Comparison of ENCODE assay signal across 7 cellular contexts in the genomic region with DNA sequence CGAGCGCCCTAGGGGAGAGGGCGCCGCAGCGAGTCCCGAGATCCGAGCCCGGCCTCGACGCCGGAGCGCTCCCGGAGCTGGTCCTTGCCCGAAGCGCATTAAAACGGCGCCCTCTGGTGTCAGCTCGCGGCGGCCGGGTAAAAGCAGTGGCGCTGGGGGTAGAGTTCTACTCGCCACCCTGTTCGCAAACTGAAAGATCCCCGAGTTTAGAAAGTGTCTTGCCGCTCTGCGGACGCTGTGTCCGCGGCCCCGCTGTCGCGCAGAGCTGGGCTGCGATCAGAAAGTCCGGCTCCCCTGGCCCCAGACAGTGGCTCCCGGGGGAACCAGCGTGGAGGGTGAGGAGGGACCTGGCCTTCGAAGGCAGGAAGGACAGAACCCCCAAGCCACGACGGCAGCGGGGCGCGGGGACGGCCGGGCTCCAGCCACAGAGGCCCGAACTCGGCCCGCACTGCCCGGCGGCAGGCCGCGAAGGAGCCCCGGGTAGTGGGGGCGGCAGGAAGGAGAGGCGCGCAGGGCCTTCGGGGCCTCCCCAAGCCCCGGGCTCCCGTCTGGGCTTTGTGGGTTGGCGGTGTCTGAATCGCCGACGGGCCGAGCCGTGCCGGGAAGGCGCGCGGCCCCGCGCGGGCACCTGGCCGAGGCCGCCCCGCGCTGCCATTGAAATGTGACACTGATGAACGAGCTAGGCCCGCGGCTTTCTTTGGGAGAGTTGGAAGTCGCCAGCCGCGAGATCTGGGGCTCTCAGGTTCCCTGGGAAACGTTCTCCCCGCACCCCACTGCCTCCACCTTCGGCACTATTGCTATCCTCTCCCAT. TPM values are rescaled to one million over a fixed set of nuclear protein-coding genes. Genes with fewer than 3 reads are reported as not detected.
DNase-seq lines count a peak whose midpoint lies in the region; ATAC-seq, FAIRE-seq and TF ChIP-seq lines count a peak whose summit lies in the region.

No MANE protein-coding gene starts in this region.

- H2AFZ ChIP-seq in SK-N-SH (ENCODE audit: low read depth), result no peak overlapping the region

- no peaks in the 10 kb centered on the region for H3K9me3 Mint-ChIP-seq in activated naive CD8-positive, alpha-beta T cell treated with anti-CD3 and anti-CD28 coated beads for 36 hours

- TF ChIP-seq EP300 in SK-N-SH (IDR thresholded peaks at IDR 0.05; ENCODE audit: borderline replicate concordance in 1 of 2, low read depth in 1 of 2, low read length in 1 of 2) (no peak), ovary (IDR thresholded peaks at IDR 0.05) (no peak)

- H3K27ac ChIP-seq in SK-N-SH (ENCODE audit: low read depth in 2 of 2, low read length in 1 of 2), result no peak overlapping the region
- peak overlapping the region in 1 of 2 donors; percentile 50 for H3K27ac ChIP-seq in ovary
- H3K27ac ChIP-seq in testis, result peak overlapping the region; percentile 54 to 84

- H3K36me3 ChIP-seq in SK-N-SH (replicated peaks in 1 of 2; ENCODE audit: control insufficient read depth in 1 of 2, insufficient read depth in 2 of 2, low read length in 1 of 2) (no peaks in the 10 kb centered on the region), ovary (no peaks in the 10 kb centered on the region), testis (ENCODE audit: low read depth, missing control alignments) (no peaks in the 10 kb centered on the region)

- H3K36me3 Mint-ChIP-seq in activated naive CD8-positive, alpha-beta T cell treated with anti-CD3 and anti-CD28 coated beads for 36 hours, result no peaks in the 10 kb centered on the region

- H3K27ac Mint-ChIP-seq in activated naive CD8-positive, alpha-beta T cell treated with anti-CD3 and anti-CD28 coated beads for 36 hours, result no peak overlapping the region

- POLR2A ChIA-PET in SK-N-SH (lab: Yijun Ruan, JAX), result no interaction called here

- TF ChIP-seq CTCF in SK-N-SH (IDR thresholded peaks at IDR 0.05) (peak; percentile 57), ovary (IDR thresholded peaks at IDR 0.05) (peak; percentile 79 to 87 (median 86)), testis (IDR thresholded peaks at IDR 0.05) (peak; percentile 77 to 88 (median 88))

- H3K9me3 ChIP-seq in SK-N-SH (no peaks in the 10 kb centered on the region), ovary (no peaks in the 10 kb centered on the region), testis (no peaks in the 10 kb centered on the region)

- H3K9ac ChIP-seq in SK-N-SH, result no peak overlapping the region

- H3K27me3 ChIP-seq in SK-N-SH (ENCODE audit: insufficient read depth) (no peaks in the 10 kb centered on the region), ovary (no peaks in the 10 kb centered on the region), testis (no peaks in the 10 kb centered on the region)

- no peak overlapping the region for H3K4me2 ChIP-seq in SK-N-SH

- DNase-seq in HTR-8/SVneo (ENCODE audit: insufficient read length, low spot score) (peak; percentile 37), SK-N-SH (peak; percentile 55), Right ventricle myocardium inferior (ENCODE audit: missing footprints) (peak; percentile 94), ovary (peak; percentile 84 to 93 (median 91)), testis (peak; percentile 92)
- peak; percentile 87 for DNase-seq in activated naive CD8-positive, alpha-beta T cell treated with anti-CD3 and anti-CD28 coated beads for 36 hours

- peak overlapping the region; percentile 71 for H3K4me3 Mint-ChIP-seq in activated naive CD8-positive, alpha-beta T cell treated with anti-CD3 and anti-CD28 coated beads for 36 hours

- ATAC-seq in GM18907 (IDR thresholded peaks at IDR 0.05; ENCODE audit: unreplicated experiment) (peak; percentile 81), Right ventricle myocardium inferior (peak; percentile 95)

- CTCF ChIA-PET in SK-N-SH (lab: Yijun Ruan, JAX), result interaction anchor here (0.6 to 1.8 kb wide), 7 partner anchors 65 to 773 kb away, joined by 3 to 8 read pairs (median 4); no protein-coding TSS in a partner anchor

- 71% methylated on average over 62 of the region's 85 CpGs for WGBS in SK-N-SH (ENCODE audit: low lambda C conversion rate)
- WGBS in ovary, 3 donors, result 15 to 16% (median 15%) methylated on average over 55 to 85 of the region's 85 CpGs
- 12 to 41% methylated on average over 25 to 69 of the region's 85 CpGs for WGBS in testis, 2 donors

- peaks cover 50% of the 10 kb centered on the region for H3K27me3 Mint-ChIP-seq in activated naive CD8-positive, alpha-beta T cell treated with anti-CD3 and anti-CD28 coated beads for 36 hours

- peak; percentile 14 for TF ChIP-seq POLR2A in ovary (IDR thresholded peaks at IDR 0.05)
- TF ChIP-seq POLR2A in testis (IDR thresholded peaks at IDR 0.05), result no peak

- no peaks in the 10 kb centered on the region for H3F3A ChIP-seq in SK-N-SH (replicated peaks; ENCODE audit: insufficient read depth)

- H3K4me3 ChIP-seq in SK-N-SH (ENCODE audit: low read depth in 2 of 2, low read length in 1 of 2), result peak overlapping the region in 1 of 2 experiments; percentile 46; a peak in 1 of 4 replicates
- peak overlapping the region; percentile 48 for H3K4me3 ChIP-seq in ovary
- peak overlapping the region; percentile 57 to 68 for H3K4me3 ChIP-seq in testis

- no peaks in the 10 kb centered on the region for H4K20me1 ChIP-seq in SK-N-SH (ENCODE audit: insufficient read depth)

- intact Hi-C loops in Right ventricle myocardium inferior (cut with DNase I) (loop anchor here (1.0 to 5.0 kb wide), 3 partner anchors 73 to 1071 kb away; no protein-coding TSS in a partner anchor), ovary (cut with DNase I) (loop anchor here (5.0 to 10.0 kb wide), 5 partner anchors 66 to 1058 kb away; no protein-coding TSS in a partner anchor), testis (cut with DNase I; ENCODE audit: low total_unique reads) (loop anchor here (10.0 kb wide), 3 partner anchors 68 to 812 kb away; no protein-coding TSS in a partner anchor)

- FAIRE-seq in HTR-8/SVneo (lab: Jason Lieb, UNC), result no peak

- H3K79me2 ChIP-seq in SK-N-SH (ENCODE audit: insufficient read depth), result no peaks in the 10 kb centered on the region

- no peaks in the 10 kb centered on the region for H3K4me1 Mint-ChIP-seq in activated naive CD8-positive, alpha-beta T cell treated with anti-CD3 and anti-CD28 coated beads for 36 hours

- peak; percentile 57 for TF ChIP-seq RAD21 in SK-N-SH (IDR thresholded peaks at IDR 0.05; ENCODE audit: low read length)

- no peaks in the 10 kb centered on the region for H3K9me2 ChIP-seq in SK-N-SH

- H3K4me1 ChIP-seq in SK-N-SH (ENCODE audit: control insufficient read depth in 1 of 2, insufficient read depth in 2 of 2, low read depth in 1 of 2, low read length in 1 of 2) (peaks cover 0 to 2% of the 10 kb centered on the region in 2 experiments; a peak in 1 of 4 replicates), ovary (ENCODE audit: insufficient read depth) (no peaks in the 10 kb centered on the region), testis (peaks cover 4% of the 10 kb centered on the region)

TF ChIP-seq in SK-N-SH, 30 proteins besides CTCF, POLR2A, EP300 and RAD21:
- TF ChIP-seq SMC3 (IDR thresholded peaks at IDR 0.05; ENCODE audit: low read depth, low read length), result peak; percentile 60
- TF ChIP-seq TAF1 (IDR thresholded peaks at IDR 0.05; ENCODE audit: borderline replicate concordance, low read depth, low read length), result no peak

RNA-seq across cellular contexts. Expression of gene NFIA, which starts 39.1 kb away (rescaled TPM):
- polyA plus RNA-seq in SK-N-SH (2012; rRNA removed), result 3.3 and 4.1 TPM in 2 replicates
- polyA plus RNA-seq in SK-N-SH (2012; cell fraction: cytosol; rRNA removed), result 2.1 and 2.7 TPM in 2 replicates
- 1.6 and 3.1 TPM in 2 replicates for polyA plus RNA-seq in SK-N-SH (2012; cell fraction: nucleus; rRNA removed)
- 1 to 10 TPM; 1.3 to 1.7 TPM for total RNA-seq in activated naive CD8-positive, alpha-beta T cell treated with anti-CD3 and anti-CD28 coated beads for 36 hours
- total RNA-seq in Right ventricle myocardium inferior, result 97.6 TPM
- total RNA-seq in ovary, result 100 to 1,000 TPM in 2 of 7 donors, 10 to 100 TPM in 5; 34.0 to 115 (median 90.8) TPM
- polyA plus RNA-seq in ovary, result 10 to 100 TPM; 11.8 to 23.5 TPM
- total RNA-seq in testis, result 10 to 100 TPM; 53.5 to 78.9 TPM
- polyA plus RNA-seq in testis (ENCODE audit: insufficient read depth, low read depth, low replicate concordance), result 11.6 TPM

Comparison
In these comparisons a context has a peak if more than half of its experiments do, and no peak if none do; other contexts are left out.
1. DNase-seq: peak in every context shown above with its lines; median percentile 94 in Right ventricle myocardium inferior; 92 in testis; 91 in ovary; 87 in activated naive CD8-positive, alpha-beta T cell treated with anti-CD3 and anti-CD28 coated beads for 36 hours; 55 in SK-N-SH; 37 in HTR-8/SVneo.
2. H3K27ac ChIP-seq: peak in testis (2 of 2); none in SK-N-SH (0 of 2).
3. RNA of gene NFIA, which starts 39.1 kb away (total RNA-seq): 97.6 TPM in Right ventricle myocardium inferior (single experiment), 34.0 to 115 TPM in ovary and 53.5 to 78.9 TPM in testis; 1.3 to 1.7 TPM in activated naive CD8-positive, alpha-beta T cell treated with anti-CD3 and anti-CD28 coated beads for 36 hours; every median in the first group is over 10 times any median in the second.
4. Peak in every context shown above with its lines, with median percentiles within 50 percentile points of each other: CTCF ChIP-seq.